Comparison of ENCODE assay signal across 21 cellular contexts in the genomic region with DNA sequence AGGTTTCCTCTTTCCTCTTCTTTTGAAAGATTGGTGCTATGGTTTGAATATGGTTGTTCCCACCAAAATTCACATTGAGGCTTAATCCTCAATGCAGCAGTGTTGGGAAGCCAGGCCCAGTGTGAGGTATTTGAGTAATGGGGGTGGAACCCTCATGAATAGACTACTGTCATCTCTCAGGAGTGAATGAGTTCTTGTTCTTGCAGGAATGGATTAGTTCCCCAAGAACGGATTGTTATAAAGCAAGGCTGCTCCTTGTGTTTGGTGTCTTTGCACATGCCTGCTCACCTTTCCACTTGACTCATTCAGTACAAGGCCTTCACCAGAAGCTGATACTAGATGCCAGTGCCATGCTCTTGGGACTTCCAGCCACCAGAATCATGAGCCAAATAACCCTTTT.
"Had no signal": no experiment of that assay in that cellular context is flagged by ENCODE, and none has a peak within 500 bp of the region (broad histone marks: within the 10 kb centered on the region; RNA-seq: fewer than 3 reads in every experiment).

No MANE protein-coding gene starts in this region.

- H3K27me3 Mint-ChIP-seq: naive thymus-derived CD4-positive, alpha-beta T cell; stimulated activated naive B cell treated with anti-CD40 and anti-IgM and Interleukin-4, amounts not matched to agents 10 μg/mL and 1 μg/mL and 100 μg/mL, for 72 hours; stimulated activated naive CD8-positive, alpha-beta T cell treated with anti-CD3 and anti-CD28 coated beads, Interleukin-15, amount 100 ng/mL, for 72 hours had no signal

- H2AFZ ChIP-seq: hepatocyte had no signal

- H3K36me3 ChIP-seq: esophagus muscularis mucosa, gastroesophageal sphincter, neutrophil, right atrium auricular region, sigmoid colon, thoracic aorta, transverse colon had no signal

- H3K4me1 ChIP-seq: right atrium auricular region had no signal

- H3K4me3 Mint-ChIP-seq: naive thymus-derived CD4-positive, alpha-beta T cell; nephron progenitor cell; stimulated activated naive B cell treated with anti-CD40 and anti-IgM and Interleukin-4, amounts not matched to agents 10 μg/mL and 1 μg/mL and 100 μg/mL, for 72 hours; stimulated activated naive CD8-positive, alpha-beta T cell treated with anti-CD3 and anti-CD28 coated beads, Interleukin-15, amount 100 ng/mL, for 72 hours had no signal

- ATAC-seq: gastroesophageal sphincter; left colon; left ventricle myocardium superior; naive thymus-derived CD4-positive, alpha-beta T cell; stimulated activated naive B cell treated with anti-CD40 and anti-IgM and Interleukin-4, amounts not matched to agents 10 μg/mL and 1 μg/mL and 100 μg/mL, for 72 hours; stimulated activated naive CD8-positive, alpha-beta T cell treated with anti-CD3 and anti-CD28 coated beads, Interleukin-15, amount 100 ng/mL, for 72 hours had no signal

- H3K27me3 ChIP-seq: esophagus muscularis mucosa, gastroesophageal sphincter, hepatocyte, neutrophil, right atrium auricular region, sigmoid colon, transverse colon had no signal

- H3K4me1 Mint-ChIP-seq: naive thymus-derived CD4-positive, alpha-beta T cell; nephron progenitor cell; stimulated activated naive B cell treated with anti-CD40 and anti-IgM and Interleukin-4, amounts not matched to agents 10 μg/mL and 1 μg/mL and 100 μg/mL, for 72 hours; stimulated activated naive CD8-positive, alpha-beta T cell treated with anti-CD3 and anti-CD28 coated beads, Interleukin-15, amount 100 ng/mL, for 72 hours had no signal

- H3K4me3 ChIP-seq: esophagus muscularis mucosa, gastroesophageal sphincter, hepatocyte, lung, right atrium auricular region, sigmoid colon, skin epidermis, thoracic aorta, transverse colon had no signal

- H3K27ac ChIP-seq: esophagus muscularis mucosa, gastroesophageal sphincter, hepatocyte, neutrophil, right atrium auricular region, sigmoid colon, skin epidermis, thoracic aorta, transverse colon had no signal

- DNase-seq: effector memory CD4-positive, alpha-beta T cell; kidney; left colon; left ventricle myocardium superior; naive thymus-derived CD4-positive, alpha-beta T cell; nephron progenitor cell; posterior cingulate gyrus; sigmoid colon; stimulated activated CD4-positive, alpha-beta T cell treated with anti-CD3 and anti-CD28 coated beads, Interleukin-2, amount 100 ng/mL, for 24 hours; stimulated activated CD4-positive, alpha-beta T cell treated with anti-CD3 and anti-CD28 coated beads, Interleukin-4, amount 100 ng/mL, for 4 hours; stimulated activated naive B cell treated with anti-CD40 and anti-IgM and Interleukin-4, amounts not matched to agents 10 μg/mL and 1 μg/mL and 100 μg/mL, for 72 hours; stimulated activated naive CD8-positive, alpha-beta T cell treated with anti-CD3 and anti-CD28 coated beads, Interleukin-15, amount 100 ng/mL, for 72 hours; transverse colon had no signal

- H3K27ac Mint-ChIP-seq: naive thymus-derived CD4-positive, alpha-beta T cell; nephron progenitor cell; stimulated activated naive B cell treated with anti-CD40 and anti-IgM and Interleukin-4, amounts not matched to agents 10 μg/mL and 1 μg/mL and 100 μg/mL, for 72 hours; stimulated activated naive CD8-positive, alpha-beta T cell treated with anti-CD3 and anti-CD28 coated beads, Interleukin-15, amount 100 ng/mL, for 72 hours had no signal

- H3K79me2 ChIP-seq: hepatocyte had no signal

- H3K4me2 ChIP-seq: hepatocyte had no signal

- H3K9me3 ChIP-seq: thoracic aorta had no signal
